ENCODE assay signal across 10 cellular contexts in genomic region chrX:46757593-46757992, GRCh38. TPM values are rescaled to one million over a fixed set of nuclear protein-coding genes. Genes with fewer than 3 reads are reported as not detected.
DNase-seq lines count a peak whose midpoint lies in the region; ATAC-seq and TF ChIP-seq lines count a peak whose summit lies in the region.
"Had no signal": no experiment of that assay in that cellular context is flagged by ENCODE, and none has a peak within 500 bp of the region (broad histone marks: within the 10 kb centered on the region; RNA-seq: fewer than 3 reads in every experiment).

No MANE protein-coding gene starts in this region.

- POLR2A ChIA-PET in activated CD4-positive, alpha-beta T cell treated with anti-CD3 and anti-CD28 coated beads for 36 hours (lab: Charles Lee), result no interaction called here

- CTCF ChIA-PET in activated CD4-positive, alpha-beta T cell treated with anti-CD3 and anti-CD28 coated beads for 36 hours (lab: Charles Lee), result interaction anchor here (0.6 to 4.5 kb wide), 4 partner anchors 34 to 202 kb away, joined by 3 to 17 read pairs (median 8); no protein-coding TSS in a partner anchor

- peak; percentile 8 for DNase-seq in activated CD4-positive, alpha-beta T cell treated with anti-CD3 and anti-CD28 coated beads for 36 hours
- DNase-seq in activated CD4-positive, alpha-beta T cell treated with anti-CD3 and anti-CD28 coated beads for 48 hours, result no peak
- DNase-seq in T-helper 2 cell treated with Interferon-gamma antibody and Interleukin-4, amounts not matched to agents 5 μg/mL and 100 μg/mL, for 36 hours (ENCODE audit: low spot score), result no peak
- DNase-seq in fibroblast of mammary gland (ENCODE audit: low read depth) (peak; percentile 50), NCI-H2081 treated with DMSO at 0.1 percent for 48 hours (lab: John Stamatoyannopoulos, UW) (no peak)
- DNase-seq in stimulated activated naive CD4-positive, alpha-beta T cell (lab: John Stamatoyannopoulos, UW), result no peak
- DNase-seq: MM.1S, sigmoid colon had no signal

- intact Hi-C loops in activated CD4-positive, alpha-beta T cell treated with anti-CD3 and anti-CD28 coated beads for 36 hours (cut with DNase I, micrococcal nuclease), result loop anchor here (5.0 kb wide), 2 partner anchors 70 to 335 kb away; no protein-coding TSS in a partner anchor

- H3K4me3 Mint-ChIP-seq in activated CD4-positive, alpha-beta T cell treated with anti-CD3 and anti-CD28 coated beads for 36 hours, result peak overlapping the region; percentile 92
- H3K4me3 Mint-ChIP-seq in T-helper 2 cell treated with Interferon-gamma antibody and Interleukin-4, amounts not matched to agents 5 μg/mL and 100 μg/mL, for 36 hours, result peak overlapping the region; percentile 97
- H3K4me3 Mint-ChIP-seq in stimulated activated memory B cell treated with anti-CD40 and anti-IgM and Interleukin-4, amounts not matched to agents 10 μg/mL and 1 μg/mL and 100 μg/mL, for 72 hours, result peak overlapping the region; percentile 98

- peaks cover 6% of the 10 kb centered on the region for H3K36me3 Mint-ChIP-seq in activated CD4-positive, alpha-beta T cell treated with anti-CD3 and anti-CD28 coated beads for 36 hours (ENCODE audit: low read depth)
- peaks cover 15% of the 10 kb centered on the region for H3K36me3 Mint-ChIP-seq in T-helper 2 cell treated with Interferon-gamma antibody and Interleukin-4, amounts not matched to agents 5 μg/mL and 100 μg/mL, for 36 hours (ENCODE audit: low read depth)
- peaks cover 22% of the 10 kb centered on the region for H3K36me3 Mint-ChIP-seq in stimulated activated memory B cell treated with anti-CD40 and anti-IgM and Interleukin-4, amounts not matched to agents 10 μg/mL and 1 μg/mL and 100 μg/mL, for 72 hours

- no peak for TF ChIP-seq CTCF in fibroblast of mammary gland (conservative IDR thresholded peaks at IDR 0.05; ENCODE audit: control insufficient read depth, insufficient read depth, low read depth, low read length)

- no peaks in the 10 kb centered on the region for H3K27me3 Mint-ChIP-seq in activated CD4-positive, alpha-beta T cell treated with anti-CD3 and anti-CD28 coated beads for 36 hours
- H3K27me3 Mint-ChIP-seq in T-helper 2 cell treated with Interferon-gamma antibody and Interleukin-4, amounts not matched to agents 5 μg/mL and 100 μg/mL, for 36 hours (ENCODE audit: low read depth), result peaks cover 1% of the 10 kb centered on the region
- H3K27me3 Mint-ChIP-seq in stimulated activated memory B cell treated with anti-CD40 and anti-IgM and Interleukin-4, amounts not matched to agents 10 μg/mL and 1 μg/mL and 100 μg/mL, for 72 hours, result no peaks in the 10 kb centered on the region

- H3K4me3 ChIP-seq in fibroblast of mammary gland (ENCODE audit: control insufficient read depth, low read depth, low read length), result peak overlapping the region; percentile 68

- no peaks in the 10 kb centered on the region for H3K9me3 Mint-ChIP-seq in activated CD4-positive, alpha-beta T cell treated with anti-CD3 and anti-CD28 coated beads for 36 hours (ENCODE audit: low read depth)
- peaks cover 2% of the 10 kb centered on the region for H3K9me3 Mint-ChIP-seq in T-helper 2 cell treated with Interferon-gamma antibody and Interleukin-4, amounts not matched to agents 5 μg/mL and 100 μg/mL, for 36 hours
- H3K9me3 Mint-ChIP-seq in stimulated activated memory B cell treated with anti-CD40 and anti-IgM and Interleukin-4, amounts not matched to agents 10 μg/mL and 1 μg/mL and 100 μg/mL, for 72 hours, result no peaks in the 10 kb centered on the region

- no peak for ATAC-seq in activated CD4-positive, alpha-beta T cell treated with anti-CD3 and anti-CD28 coated beads for 36 hours
- ATAC-seq in stimulated activated memory B cell treated with anti-CD40 and anti-IgM and Interleukin-4, amounts not matched to agents 10 μg/mL and 1 μg/mL and 100 μg/mL, for 72 hours, result no peak
- ATAC-seq in GM19397 (IDR thresholded peaks at IDR 0.05; ENCODE audit: unreplicated experiment), result no peak

- peaks cover 28% of the 10 kb centered on the region for H3K4me1 Mint-ChIP-seq in activated CD4-positive, alpha-beta T cell treated with anti-CD3 and anti-CD28 coated beads for 36 hours
- H3K4me1 Mint-ChIP-seq in T-helper 2 cell treated with Interferon-gamma antibody and Interleukin-4, amounts not matched to agents 5 μg/mL and 100 μg/mL, for 36 hours (ENCODE audit: low read depth), result peaks cover 35% of the 10 kb centered on the region
- peaks cover 28% of the 10 kb centered on the region for H3K4me1 Mint-ChIP-seq in stimulated activated memory B cell treated with anti-CD40 and anti-IgM and Interleukin-4, amounts not matched to agents 10 μg/mL and 1 μg/mL and 100 μg/mL, for 72 hours

- H3K27ac Mint-ChIP-seq in activated CD4-positive, alpha-beta T cell treated with anti-CD3 and anti-CD28 coated beads for 36 hours, result peak overlapping the region; percentile 91
- H3K27ac Mint-ChIP-seq in T-helper 2 cell treated with Interferon-gamma antibody and Interleukin-4, amounts not matched to agents 5 μg/mL and 100 μg/mL, for 36 hours, result peak overlapping the region; percentile 96
- peak overlapping the region; percentile 87 for H3K27ac Mint-ChIP-seq in stimulated activated memory B cell treated with anti-CD40 and anti-IgM and Interleukin-4, amounts not matched to agents 10 μg/mL and 1 μg/mL and 100 μg/mL, for 72 hours

RNA-seq across cellular contexts. Expression of gene SLC9A7, which starts 1.3 kb away (rescaled TPM):
- 10 to 100 TPM; 16.3 to 19.2 TPM for total RNA-seq in activated CD4-positive, alpha-beta T cell treated with anti-CD3 and anti-CD28 coated beads for 36 hours

Comparison
In these comparisons a context has a peak if more than half of its experiments do, and no peak if none do; other contexts are left out.
1. DNase-seq: peak in activated CD4-positive, alpha-beta T cell treated with anti-CD3 and anti-CD28 coated beads for 36 hours (single experiment) and fibroblast of mammary gland (single experiment); none in activated CD4-positive, alpha-beta T cell treated with anti-CD3 and anti-CD28 coated beads for 48 hours (single experiment), T-helper 2 cell treated with Interferon-gamma antibody and Interleukin-4, amounts not matched to agents 5 μg/mL and 100 μg/mL, for 36 hours (single experiment), NCI-H2081 treated with DMSO at 0.1 percent for 48 hours (single experiment) and stimulated activated naive CD4-positive, alpha-beta T cell (0 of 6).
2. Peak in every context shown above with its lines, with median percentiles within 50 percentile points of each other: H3K27ac Mint-ChIP-seq and H3K4me3 Mint-ChIP-seq.